In genomic region chr22:27383896-27384295, GRCh38 we compare ENCODE assay signal across 24 cellular contexts.
"Had no signal": no experiment of that assay in that cellular context is flagged by ENCODE, and none has a peak within 500 bp of the region (broad histone marks: within the 10 kb centered on the region; RNA-seq: fewer than 3 reads in every experiment).

No MANE protein-coding gene starts in this region.

- H3K9me3 Mint-ChIP-seq: natural killer cell treated with Interleukin-12 subunit alpha and Interleukin-12 subunit beta and Interleukin-15 and Interleukin-18, amount 100 ng/mL, for 72 hours; stimulated activated memory B cell treated with anti-CD40 and anti-IgM and Interleukin-4, amounts not matched to agents 10 μg/mL and 1 μg/mL and 100 μg/mL, for 72 hours; stimulated activated naive CD8-positive, alpha-beta T cell treated with anti-CD3 and anti-CD28 coated beads, Interleukin-15, amount 100 ng/mL, for 72 hours; type B pancreatic cell had no signal

- H3K36me3 ChIP-seq: left ventricle myocardium inferior, pancreas, prostate gland, sigmoid colon, spleen, tibial nerve, vagina had no signal

- H3K4me1 ChIP-seq: left ventricle myocardium inferior, prostate gland, sigmoid colon, spleen, tibial nerve, vagina had no signal

- H3K4me3 Mint-ChIP-seq: naive thymus-derived CD4-positive, alpha-beta T cell; natural killer cell treated with Interleukin-12 subunit alpha and Interleukin-12 subunit beta and Interleukin-15 and Interleukin-18, amount 100 ng/mL, for 72 hours; stimulated activated memory B cell treated with anti-CD40 and anti-IgM and Interleukin-4, amounts not matched to agents 10 μg/mL and 1 μg/mL and 100 μg/mL, for 72 hours; stimulated activated naive CD8-positive, alpha-beta T cell treated with anti-CD3 and anti-CD28 coated beads, Interleukin-15, amount 100 ng/mL, for 72 hours; type B pancreatic cell had no signal

- H3K9me3 ChIP-seq: left ventricle myocardium inferior, mucosa of descending colon, pancreas, prostate gland, sigmoid colon, spleen, tibial nerve, vagina had no signal

- H3K27ac ChIP-seq: hepatocyte, left ventricle myocardium inferior, pancreas, prostate gland, sigmoid colon, spleen, tibial nerve, vagina had no signal

- H3K4me3 ChIP-seq: hepatocyte, left ventricle myocardium inferior, lung, mucosa of descending colon, pancreas, prostate gland, sigmoid colon, spleen, tibial nerve, vagina had no signal

- H3K4me2 ChIP-seq: hepatocyte had no signal

- FAIRE-seq: pancreas, small intestine had no signal

- DNase-seq: left ventricle myocardium inferior; midbrain; mucosa of descending colon; naive thymus-derived CD4-positive, alpha-beta T cell; pancreas; posterior cingulate gyrus; retina; right cardiac atrium; sigmoid colon; small intestine; spleen; stimulated activated CD4-positive, alpha-beta T cell treated with anti-CD3 and anti-CD28 coated beads, Interleukin-4, amount 100 ng/mL, for 4 hours; stimulated activated CD8-positive, alpha-beta memory T cell treated with anti-CD3 and anti-CD28 coated beads, Interleukin-4, amount 100 ng/mL, for 48 hours; stimulated activated naive CD4-positive, alpha-beta T cell treated with Interleukin-2 at 50 U/mL for 16 hours; stimulated activated naive CD8-positive, alpha-beta T cell treated with anti-CD3 and anti-CD28 coated beads, Interleukin-15, amount 100 ng/mL, for 72 hours; substantia nigra had no signal

- ATAC-seq: mucosa of descending colon; naive thymus-derived CD4-positive, alpha-beta T cell; natural killer cell treated with Interleukin-12 subunit alpha and Interleukin-12 subunit beta and Interleukin-15 and Interleukin-18, amount 100 ng/mL, for 72 hours; pancreas; right cardiac atrium; stimulated activated memory B cell treated with anti-CD40 and anti-IgM and Interleukin-4, amounts not matched to agents 10 μg/mL and 1 μg/mL and 100 μg/mL, for 72 hours; stimulated activated naive CD8-positive, alpha-beta T cell treated with anti-CD3 and anti-CD28 coated beads, Interleukin-15, amount 100 ng/mL, for 72 hours had no signal

- H3K27ac Mint-ChIP-seq: naive thymus-derived CD4-positive, alpha-beta T cell; natural killer cell treated with Interleukin-12 subunit alpha and Interleukin-12 subunit beta and Interleukin-15 and Interleukin-18, amount 100 ng/mL, for 72 hours; stimulated activated memory B cell treated with anti-CD40 and anti-IgM and Interleukin-4, amounts not matched to agents 10 μg/mL and 1 μg/mL and 100 μg/mL, for 72 hours; stimulated activated naive CD8-positive, alpha-beta T cell treated with anti-CD3 and anti-CD28 coated beads, Interleukin-15, amount 100 ng/mL, for 72 hours; type B pancreatic cell had no signal

- H3K4me1 Mint-ChIP-seq: stimulated activated naive CD8-positive, alpha-beta T cell treated with anti-CD3 and anti-CD28 coated beads, Interleukin-15, amount 100 ng/mL, for 72 hours had no signal

- H2AFZ ChIP-seq: hepatocyte had no signal

- H3K79me2 ChIP-seq: hepatocyte had no signal

- H3K27me3 ChIP-seq: hepatocyte, pancreas, vagina had no signal

- H3K36me3 Mint-ChIP-seq: naive thymus-derived CD4-positive, alpha-beta T cell; natural killer cell treated with Interleukin-12 subunit alpha and Interleukin-12 subunit beta and Interleukin-15 and Interleukin-18, amount 100 ng/mL, for 72 hours; stimulated activated memory B cell treated with anti-CD40 and anti-IgM and Interleukin-4, amounts not matched to agents 10 μg/mL and 1 μg/mL and 100 μg/mL, for 72 hours; type B pancreatic cell had no signal
